In the genomic region with DNA sequence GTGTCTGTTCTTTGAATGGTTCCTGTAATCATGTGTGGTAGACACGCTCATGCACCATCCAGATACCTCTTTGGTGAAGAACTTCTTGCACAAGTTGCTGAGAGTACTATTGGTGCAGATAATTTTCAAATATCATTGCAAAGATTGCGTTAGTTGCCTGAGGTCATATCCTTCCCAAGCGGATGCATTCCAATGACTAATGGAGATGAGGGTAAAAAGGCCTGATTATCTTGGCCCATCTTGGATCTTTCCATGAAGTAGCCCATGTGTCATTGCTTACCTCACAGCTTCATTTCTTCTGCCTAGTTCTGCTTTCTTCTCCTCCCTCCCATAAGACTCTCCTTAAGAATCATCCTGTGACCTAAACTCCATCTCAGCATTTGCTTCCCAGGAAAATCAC, we compare ENCODE assay signal across 14 cellular contexts.
A peak's percentile ranks its signal among the peaks of the same experiment; 100 is the strongest.
DNase-seq lines count a peak whose midpoint lies in the region; ATAC-seq lines count a peak whose summit lies in the region.
"Had no signal": no experiment of that assay in that cellular context is flagged by ENCODE, and none has a peak within 500 bp of the region (broad histone marks: within the 10 kb centered on the region; RNA-seq: fewer than 3 reads in every experiment).

No MANE protein-coding gene starts in this region.

- DNase-seq in EL (peak; percentile 0), M059J (ENCODE audit: low read depth) (peak; percentile 0), amniotic epithelial cell (ENCODE audit: low read depth) (peak; percentile 64), fibroblast of peridontal ligament (ENCODE audit: extremely low read depth) (peak; percentile 2), AG08396 (ENCODE audit: low spot score) (no peak)
- DNase-seq: 8988T; ACHN; C1 segment of cervical spinal cord; Calu3; CD4-positive, alpha-beta T cell; DMS 273 treated with DMSO at 0.1 percent for 48 hours had no signal

- ATAC-seq in HG03565 (IDR thresholded peaks at IDR 0.05; ENCODE audit: unreplicated experiment) (no peak), GM21423 (IDR thresholded peaks at IDR 0.05; ENCODE audit: unreplicated experiment) (no peak), HG03432 (IDR thresholded peaks at IDR 0.05; ENCODE audit: unreplicated experiment) (no peak)
